Comparison of ENCODE assay signal across 12 cellular contexts in the genomic region with DNA sequence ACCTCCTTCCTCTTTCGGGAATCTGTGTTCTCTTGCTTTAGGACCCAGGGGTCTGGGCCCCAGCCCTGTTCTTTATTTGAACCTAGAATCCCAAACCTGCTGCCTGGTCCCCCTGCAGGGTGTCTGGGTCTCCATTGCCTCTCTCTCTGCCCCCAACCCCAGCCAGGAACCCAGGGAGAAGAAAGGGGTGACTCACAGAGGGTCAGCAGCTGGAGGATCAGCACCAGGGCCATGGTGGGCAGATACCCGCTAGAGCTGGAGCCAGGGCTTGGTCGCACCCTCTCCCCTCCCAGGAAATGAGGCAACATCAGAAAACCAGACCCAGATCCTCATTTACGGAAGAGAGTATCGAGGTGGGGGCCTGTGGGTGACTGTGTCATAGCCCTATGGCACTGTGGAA. TPM values are rescaled to one million over a fixed set of nuclear protein-coding genes. Genes with fewer than 3 reads are reported as not detected.
DNase-seq lines count a peak whose midpoint lies in the region; ATAC-seq, FAIRE-seq and TF ChIP-seq lines count a peak whose summit lies in the region.
"Had no signal": no experiment of that assay in that cellular context is flagged by ENCODE, and none has a peak within 500 bp of the region (broad histone marks: within the 10 kb centered on the region; RNA-seq: fewer than 3 reads in every experiment).

Gene OSCAR (minus strand): TSS at position 244 of the 400 bp plus-strand sequence. CDS start 11 bp downstream, at position 233.

- H3K79me1 ChIP-seq in H9 (ENCODE audit: insufficient read depth, low read depth, low read length, poor library complexity, severe bottlenecking) (peaks cover 4% of the 10 kb centered on the region), mesenchymal stem cell (replicated peaks; ENCODE audit: low read length, poor library complexity, severe bottlenecking) (peaks cover 8% of the 10 kb centered on the region)

- H3K14ac ChIP-seq in H9 (ENCODE audit: insufficient read depth, low read length) (no peak within 1 kb of the TSS), mesenchymal stem cell (ENCODE audit: low read length in 2 of 2) (no peak within 1 kb of the TSS)

- TF ChIP-seq CTCF in H9 (conservative IDR thresholded peaks at IDR 0.05) (no peak), WTC11 (IDR thresholded peaks at IDR 0.05) (no peak)

- H3K36me3 ChIP-seq in BLaER1 treated with 17β-estradiol and CSF1 and Interleukin-3, amounts not matched to agents 10 nM and 100 nM = peaks cover 3 to 15% (median 6%) of the 10 kb centered on the region in 11 experiments
- H3K36me3 ChIP-seq in mesenchymal stem cell (ENCODE audit: control insufficient read depth in 1 of 2, insufficient read depth in 2 of 2, low read depth in 1 of 2, low read length in 2 of 2) = peaks cover 2 to 4% of the 10 kb centered on the region in 2 experiments

- H3K4me1 Mint-ChIP-seq in H9 (peaks cover 11 to 21% of the 10 kb centered on the region in 2 experiments), WTC11 (peaks cover 8% of the 10 kb centered on the region)

- H3K4me3 Mint-ChIP-seq in H9 (peak within 1 kb of the TSS in 1 of 2 experiments; percentile 53; a peak in 2 of 5 replicates), WTC11 (peak within 1 kb of the TSS; percentile 46; the same call in 1 of the 2 replicates)

- H2AFZ ChIP-seq in H9 (ENCODE audit: low read length) (no peak within 1 kb of the TSS), mesenchymal stem cell (ENCODE audit: low read depth, low read length) (no peak within 1 kb of the TSS)

- no peak within 1 kb of the TSS for H3K56ac ChIP-seq in H9 (ENCODE audit: insufficient read length, low read depth, low read length)

- H4K5ac ChIP-seq in H9 (ENCODE audit: insufficient read length, low read depth, low read length) = no peak within 1 kb of the TSS

- H3K4me3 ChIP-seq in BLaER1 treated with 17β-estradiol and CSF1 and Interleukin-3, amounts not matched to agents 10 nM and 100 nM = peak within 1 kb of the TSS in 9 of 10 experiments; percentile 43 to 73 (median 57); a peak in 19 of 20 replicates
- H3K4me3 ChIP-seq in mesenchymal stem cell (ENCODE audit: insufficient read depth in 1 of 2, low read depth in 1 of 2, low read length in 2 of 2) = no peak within 1 kb of the TSS

- H4K20me1 ChIP-seq in BLaER1 treated with 17β-estradiol and CSF1 and Interleukin-3, amounts not matched to agents 10 nM and 100 nM = peaks cover 0 to 28% (median 2%) of the 10 kb centered on the region in 11 experiments; a peak in 9 of 22 replicates
- H4K20me1 ChIP-seq in H9 (ENCODE audit: control insufficient read depth, insufficient read depth, insufficient read length) = no peaks in the 10 kb centered on the region

- DNase-seq in H9 = no peak
- no peak for DNase-seq in WTC11 (ENCODE audit: low spot score)
- DNase-seq in mesenchymal stem cell = peak; percentile 4
- no peak for DNase-seq in frontal cortex (ENCODE audit: low spot score in 2 of 2)
- no peak for DNase-seq in NCI-H526 (lab: John Stamatoyannopoulos, UW)
- DNase-seq in stimulated activated CD8-positive, alpha-beta memory T cell treated with anti-CD3 and anti-CD28 coated beads, Interleukin-4, amount 100 ng/mL, for 48 hours = no peak
- no peak for DNase-seq in NCI-H345 (lab: John Stamatoyannopoulos, UW)
- DNase-seq: effector CD8-positive, alpha-beta T cell; NCI-H1048; stimulated activated naive CD4-positive, alpha-beta T cell had no signal

- peaks cover 9% of the 10 kb centered on the region for H3K23me2 ChIP-seq in H9 (ENCODE audit: insufficient read length, low read depth, low read length, poor library complexity, severe bottlenecking)

- no peak within 1 kb of the TSS for H2BK15ac ChIP-seq in H9 (ENCODE audit: low read depth, low read length)
- H2BK15ac ChIP-seq in mesenchymal stem cell (ENCODE audit: low read depth, poor library complexity, severe bottlenecking) = no peak within 1 kb of the TSS

- no peak within 1 kb of the TSS for H3K4ac ChIP-seq in H9 (ENCODE audit: low read depth, low read length)
- H3K4ac ChIP-seq in mesenchymal stem cell (ENCODE audit: low read depth in 1 of 2, low read length in 2 of 2) = no peak within 1 kb of the TSS

- H2AK5ac ChIP-seq in H9 (ENCODE audit: insufficient read length, low read length) (no peak within 1 kb of the TSS), mesenchymal stem cell (ENCODE audit: low read length, severe bottlenecking) (no peak within 1 kb of the TSS)

- H3K27me3 ChIP-seq in BLaER1 treated with 17β-estradiol and CSF1 and Interleukin-3, amounts not matched to agents 10 nM and 100 nM = peaks cover 23 to 38% (median 32%) of the 10 kb centered on the region in 11 experiments
- H3K27me3 ChIP-seq in H9 (ENCODE audit: insufficient read depth, low read length) (no peaks in the 10 kb centered on the region; the same call in 1 of the 2 replicates), mesenchymal stem cell (ENCODE audit: control insufficient read depth in 1 of 2, insufficient read depth in 1 of 2, low read length in 2 of 2) (peaks cover 0 to 4% of the 10 kb centered on the region in 2 experiments)

- H3K4me2 ChIP-seq in BLaER1 treated with 17β-estradiol and CSF1 and Interleukin-3, amounts not matched to agents 10 nM and 100 nM = peak within 1 kb of the TSS; percentile 55 to 99 (median 88)
- no peak within 1 kb of the TSS for H3K4me2 ChIP-seq in H9 (ENCODE audit: insufficient read depth, insufficient read length, low read length)
- no peak within 1 kb of the TSS for H3K4me2 ChIP-seq in mesenchymal stem cell (ENCODE audit: low read length, poor library complexity, severe bottlenecking)

- peaks cover 1% of the 10 kb centered on the region; the same call in 1 of the 2 replicates for H3K79me2 ChIP-seq in H9 (ENCODE audit: insufficient read depth, low read length)

- H2BK20ac ChIP-seq in H9 (ENCODE audit: low read depth, low read length, poor library complexity, severe bottlenecking) = no peak within 1 kb of the TSS

- H3K9ac ChIP-seq in BLaER1 treated with 17β-estradiol and CSF1 and Interleukin-3, amounts not matched to agents 10 nM and 100 nM = peak within 1 kb of the TSS; percentile 64 to 90 (median 72)
- H3K9ac ChIP-seq in H9 (ENCODE audit: extremely low read depth, insufficient read length, low read length) (no peak within 1 kb of the TSS), mesenchymal stem cell (ENCODE audit: low read length) (no peak within 1 kb of the TSS)

- POLR2A ChIA-PET in WTC11 (lab: Charles Lee) = no interaction called here

- CTCF ChIA-PET in WTC11 (lab: Charles Lee) = interaction anchor here (1.6 kb wide), 1 partner anchor 71 kb away, joined by 6 read pairs; no protein-coding TSS in a partner anchor

- peaks cover 0 to 1% (median 0%) of the 10 kb centered on the region in 11 experiments; a peak in 1 of 22 replicates for H3K9me3 ChIP-seq in BLaER1 treated with 17β-estradiol and CSF1 and Interleukin-3, amounts not matched to agents 10 nM and 100 nM (replicated peaks in 1 of 11)
- no peaks in the 10 kb centered on the region for H3K9me3 ChIP-seq in H9 (ENCODE audit: control insufficient read depth, low read depth, low read length)
- no peaks in the 10 kb centered on the region for H3K9me3 ChIP-seq in mesenchymal stem cell (ENCODE audit: control insufficient read depth, low read length)

- H3K23ac ChIP-seq in H9 (ENCODE audit: insufficient read length, low read depth, low read length) = no peak within 1 kb of the TSS
- no peak within 1 kb of the TSS for H3K23ac ChIP-seq in mesenchymal stem cell (ENCODE audit: low read length in 2 of 2)

- H3K36me3 Mint-ChIP-seq in H9 (ENCODE audit: insufficient read depth in 1 of 3, low read depth in 3 of 3) (peaks cover 3 to 12% (median 8%) of the 10 kb centered on the region in 3 experiments), WTC11 (peaks cover 6% of the 10 kb centered on the region)

- WGBS in H9 (ENCODE audit: extremely low coverage, insufficient read length, low lambda C conversion rate) = no CpG with 5 or more reads among the region's 5 CpGs
- WGBS in mesenchymal stem cell = 81% methylated on average over 3 of the region's 5 CpGs

- FAIRE-seq in frontal cortex (lab: Jason Lieb, UNC) = no peak
- FAIRE-seq: islet of Langerhans had no signal

- H3K4me1 ChIP-seq in BLaER1 treated with 17β-estradiol and CSF1 and Interleukin-3, amounts not matched to agents 10 nM and 100 nM = peaks cover 44 to 92% (median 65%) of the 10 kb centered on the region in 10 experiments
- H3K4me1 ChIP-seq in H9 (ENCODE audit: insufficient read depth, low read length) = no peaks in the 10 kb centered on the region
- H3K4me1 ChIP-seq in mesenchymal stem cell (ENCODE audit: control insufficient read depth, insufficient read depth, low read depth, low read length) = peaks cover 10% of the 10 kb centered on the region

- H4K91ac ChIP-seq in H9 (ENCODE audit: insufficient read length, low read depth, low read length) (no peak within 1 kb of the TSS), mesenchymal stem cell (ENCODE audit: low read length) (no peak within 1 kb of the TSS)

- H3K27ac ChIP-seq in BLaER1 treated with 17β-estradiol and CSF1 and Interleukin-3, amounts not matched to agents 10 nM and 100 nM = peak within 1 kb of the TSS; percentile 68 to 90 (median 77)
- H3K27ac ChIP-seq in H9 (ENCODE audit: insufficient read length, low read depth, low read length) (no peak within 1 kb of the TSS), mesenchymal stem cell (ENCODE audit: low read length, poor library complexity, severe bottlenecking) (no peak within 1 kb of the TSS)

- no peak for ATAC-seq in WTC11

- H3K18ac ChIP-seq in H9 (ENCODE audit: insufficient read length, low read depth, low read length) (no peak within 1 kb of the TSS), mesenchymal stem cell (ENCODE audit: low read depth in 1 of 2, low read length in 2 of 2) (no peak within 1 kb of the TSS)

- H3K27ac Mint-ChIP-seq in H9 (peak within 1 kb of the TSS; percentile 61 to 80 (median 79); a peak in 4 of 7 replicates), WTC11 (peak within 1 kb of the TSS; percentile 70)

- H2BK120ac ChIP-seq in H9 (ENCODE audit: low read depth, low read length, poor library complexity, severe bottlenecking) (no peak within 1 kb of the TSS), mesenchymal stem cell (ENCODE audit: low read depth, low read length) (no peak within 1 kb of the TSS)

- H2BK12ac ChIP-seq in H9 (ENCODE audit: insufficient read length, low read depth, low read length) (no peak within 1 kb of the TSS), mesenchymal stem cell (ENCODE audit: low read length in 2 of 2) (no peak within 1 kb of the TSS)

- peaks cover 12% of the 10 kb centered on the region for H3K27me3 Mint-ChIP-seq in H9 (ENCODE audit: low read depth)
- H3K27me3 Mint-ChIP-seq in WTC11 (ENCODE audit: low read depth) = peaks cover 12% of the 10 kb centered on the region

- no peak within 1 kb of the TSS for H2BK5ac ChIP-seq in H9 (ENCODE audit: insufficient read length, low read length)
- H2BK5ac ChIP-seq in mesenchymal stem cell (ENCODE audit: low read depth, low read length, poor library complexity, severe bottlenecking) = no peak within 1 kb of the TSS

- H3T11ph ChIP-seq in H9 (ENCODE audit: low read length) = no peak within 1 kb of the TSS

- H3K9me3 Mint-ChIP-seq in H9 (no peaks in the 10 kb centered on the region; a peak in 1 of 5 replicates), WTC11 (no peaks in the 10 kb centered on the region)

- H4K8ac ChIP-seq in H9 (replicated peaks; ENCODE audit: insufficient read length, low read depth, low read length) (no peak within 1 kb of the TSS), mesenchymal stem cell (ENCODE audit: low read length) (no peak within 1 kb of the TSS)

RNA-seq across cellular contexts. Expression of gene OSCAR, which starts in this region (rescaled TPM):
- total RNA-seq in H9 (2021) (0.24 and 0.53 TPM in 2 replicates), WTC11 (2021) (1.7 to 2.7 TPM (median 2.3 TPM) in 3 replicates), frontal cortex (not detected)
- 0.12 TPM for polyA plus RNA-seq in mesenchymal stem cell (2013, experiment 1 of 2)
- polyA plus RNA-seq in mesenchymal stem cell (2013, experiment 2 of 2) = 0.10 TPM

Comparison
In these comparisons a context has a peak if more than half of its experiments do, and no peak if none do; other contexts are left out.
1. H3K27ac ChIP-seq: peak in BLaER1 treated with 17β-estradiol and CSF1 and Interleukin-3, amounts not matched to agents 10 nM and 100 nM (11 of 11); none in H9 (single experiment) and mesenchymal stem cell (single experiment).
2. H3K4me2 ChIP-seq: peak in BLaER1 treated with 17β-estradiol and CSF1 and Interleukin-3, amounts not matched to agents 10 nM and 100 nM (11 of 11); none in H9 (single experiment) and mesenchymal stem cell (single experiment).
3. H3K4me3 ChIP-seq: peak in BLaER1 treated with 17β-estradiol and CSF1 and Interleukin-3, amounts not matched to agents 10 nM and 100 nM (9 of 10); none in mesenchymal stem cell (0 of 2).
4. H3K9ac ChIP-seq: peak in BLaER1 treated with 17β-estradiol and CSF1 and Interleukin-3, amounts not matched to agents 10 nM and 100 nM (11 of 11); none in H9 (single experiment) and mesenchymal stem cell (single experiment).